ENCODE assay signal across 31 cellular contexts in genomic region chr4:112055100-112055499, GRCh38.
DNase-seq lines count a peak whose midpoint lies in the region; ATAC-seq and TF ChIP-seq lines count a peak whose summit lies in the region.
"Had no signal": no experiment of that assay in that cellular context is flagged by ENCODE, and none has a peak within 500 bp of the region (broad histone marks: within the 10 kb centered on the region; RNA-seq: fewer than 3 reads in every experiment).

No MANE protein-coding gene starts in this region.

- H3K4me3 ChIP-seq in GM23338: no peak overlapping the region
- no peak overlapping the region for H3K4me3 ChIP-seq in endodermal cell (ENCODE audit: low read length)

- H3K9ac ChIP-seq in endodermal cell (ENCODE audit: extremely low read depth, low read length, poor library complexity, severe bottlenecking): no peak overlapping the region
- H3K9ac ChIP-seq: SK-N-SH had no signal

- no peaks in the 10 kb centered on the region for H3K9me3 Mint-ChIP-seq in GM23338
- no peaks in the 10 kb centered on the region for H3K9me3 Mint-ChIP-seq in endodermal cell
- H3K9me3 Mint-ChIP-seq in MCF 10A (ENCODE audit: unreplicated experiment): no peaks in the 10 kb centered on the region
- H3K9me3 Mint-ChIP-seq: CD8-positive, alpha-beta T cell; T-helper 1 cell treated with Interleukin-12 subunit alpha and Interleukin-12 subunit beta and Interleukin-4 antibody, amounts not matched to agents 30 μg/mL and 1 μg/mL, for 36 hours had no signal

- H3K27me3 ChIP-seq in GM23338 (ENCODE audit: insufficient read depth): no peaks in the 10 kb centered on the region
- no peaks in the 10 kb centered on the region for H3K27me3 ChIP-seq in endodermal cell (ENCODE audit: control insufficient read depth, insufficient read depth, low read length, poor library complexity, severe bottlenecking)

- peak; percentile 65 for ATAC-seq in GM23338
- ATAC-seq in HG03432 (IDR thresholded peaks at IDR 0.05; ENCODE audit: unreplicated experiment): peak; percentile 48
- no peak for ATAC-seq in GM18517 (IDR thresholded peaks at IDR 0.05; ENCODE audit: unreplicated experiment)
- no peak for ATAC-seq in HG03354 (IDR thresholded peaks at IDR 0.05; ENCODE audit: poor library complexity, severe bottlenecking, unreplicated experiment)
- ATAC-seq: CD8-positive, alpha-beta T cell; PC-3 had no signal

- no peaks in the 10 kb centered on the region for H3K27me3 Mint-ChIP-seq in GM23338 (ENCODE audit: insufficient read depth, low read depth, poor library complexity)
- H3K27me3 Mint-ChIP-seq in endodermal cell (ENCODE audit: insufficient read depth): no peaks in the 10 kb centered on the region
- H3K27me3 Mint-ChIP-seq in MCF 10A (ENCODE audit: insufficient read depth, unreplicated experiment): no peaks in the 10 kb centered on the region

- H3K36me3 Mint-ChIP-seq in GM23338 (ENCODE audit: low read depth) (no peaks in the 10 kb centered on the region), endodermal cell (ENCODE audit: low read depth) (no peaks in the 10 kb centered on the region), MCF 10A (ENCODE audit: insufficient read depth, unreplicated experiment) (no peaks in the 10 kb centered on the region)
- H3K36me3 Mint-ChIP-seq: CD8-positive, alpha-beta T cell had no signal

- H3K27ac Mint-ChIP-seq in GM23338 (no peak overlapping the region), endodermal cell (no peak overlapping the region), MCF 10A (ENCODE audit: low read depth, unreplicated experiment) (no peak overlapping the region)
- H3K27ac Mint-ChIP-seq: B cell; CD8-positive, alpha-beta T cell; T-helper 1 cell treated with Interleukin-12 subunit alpha and Interleukin-12 subunit beta and Interleukin-4 antibody, amounts not matched to agents 30 μg/mL and 1 μg/mL, for 36 hours had no signal

- H3F3A ChIP-seq in GM23338 (replicated peaks; ENCODE audit: low read depth): no peaks in the 10 kb centered on the region

- POLR2A ChIA-PET in MCF 10A (lab: Yijun Ruan, JAX): no interaction called here

- CTCF ChIA-PET in MCF 10A (lab: Yijun Ruan, JAX): interaction anchor here (1.2 kb wide), 1 partner anchor 414 kb away, joined by 3 read pairs; no protein-coding TSS in a partner anchor

- no peak overlapping the region for H3K27ac ChIP-seq in GM23338 (ENCODE audit: low read depth)
- H3K27ac ChIP-seq in endodermal cell (ENCODE audit: low read depth, low read length): no peak overlapping the region
- H3K27ac ChIP-seq: 22Rv1, C4-2B had no signal

- H3K4me3 Mint-ChIP-seq in GM23338 (no peak overlapping the region), endodermal cell (no peak overlapping the region), MCF 10A (ENCODE audit: unreplicated experiment) (no peak overlapping the region)
- H3K4me3 Mint-ChIP-seq: B cell; CD8-positive, alpha-beta T cell; T-helper 1 cell treated with Interleukin-12 subunit alpha and Interleukin-12 subunit beta and Interleukin-4 antibody, amounts not matched to agents 30 μg/mL and 1 μg/mL, for 36 hours had no signal

- intact Hi-C loops in MCF 10A (cut with micrococcal nuclease): no loop called here

- H3K4me1 ChIP-seq in GM23338 (ENCODE audit: insufficient read depth): peaks cover 8% of the 10 kb centered on the region; the same call in 1 of the 2 replicates
- H3K4me1 ChIP-seq in endodermal cell (ENCODE audit: control insufficient read depth, insufficient read depth, low read length): no peaks in the 10 kb centered on the region
- H3K4me1 ChIP-seq: Caco-2 had no signal

- H3K4me2 ChIP-seq in GM23338: no peak overlapping the region
- H3K4me2 ChIP-seq: SK-N-SH had no signal

- H3K9me2 ChIP-seq in GM23338 (ENCODE audit: insufficient read depth): no peaks in the 10 kb centered on the region
- H3K9me2 ChIP-seq: SK-N-SH had no signal

- H3K4me1 Mint-ChIP-seq in GM23338 (peaks cover 9% of the 10 kb centered on the region), endodermal cell (no peaks in the 10 kb centered on the region), MCF 10A (ENCODE audit: insufficient read depth, unreplicated experiment) (peaks cover 4% of the 10 kb centered on the region)
- H3K4me1 Mint-ChIP-seq: B cell had no signal

- H4K20me1 ChIP-seq in GM23338 (replicated peaks; ENCODE audit: insufficient read depth): no peaks in the 10 kb centered on the region

- no peaks in the 10 kb centered on the region for H3K79me2 ChIP-seq in GM23338 (replicated peaks; ENCODE audit: insufficient read depth)

- no peaks in the 10 kb centered on the region for H3K9me3 ChIP-seq in endodermal cell (ENCODE audit: control insufficient read depth, low read length)
- H3K9me3 ChIP-seq: Caco-2, SK-N-SH had no signal

- BruUV-seq in MCF 10A (replicated peaks; lab: Mats Ljungman, UMichigan): no TSS peak

- H3K36me3 ChIP-seq in GM23338 (ENCODE audit: insufficient read depth) (no peaks in the 10 kb centered on the region), endodermal cell (ENCODE audit: control insufficient read depth, insufficient read depth, low read length) (no peaks in the 10 kb centered on the region)

- TF ChIP-seq CTCF in GM23338 (conservative IDR thresholded peaks at IDR 0.05; ENCODE audit: low read depth in 2 of 2) (no peak), endodermal cell (conservative IDR thresholded peaks at IDR 0.05) (no peak), MCF 10A (IDR thresholded peaks at IDR 0.05; ENCODE audit: unreplicated experiment) (no peak)

- H2AFZ ChIP-seq in GM23338: no peak overlapping the region

- peak; percentile 34 for DNase-seq in ELF-1 (ENCODE audit: low read depth, low spot score)
- peak; percentile 36 for DNase-seq in GM23338 (ENCODE audit: low spot score)
- peak; percentile 66 for DNase-seq in endodermal cell
- no peak for DNase-seq in activated CD8-positive, alpha-beta memory T cell treated with anti-CD3 and anti-CD28 coated beads for 24 hours
- no peak for DNase-seq in MCF 10A (ENCODE audit: unreplicated experiment)
- DNase-seq: Caco-2; CD8-positive, alpha-beta T cell; DMS 273 treated with DMSO at 0.1 percent for 48 hours; DMS79; EL; GF-D8; H7; IMR-90; KG1; NCI-H1048; NCI-H1417 treated with DMSO at 0.1 percent for 48 hours; NCI-H1694 treated with DMSO at 0.1 percent for 48 hours; NCI-H2081 treated with DMSO at 0.1 percent for 48 hours; NCI-H2171 treated with DMSO at 0.1 percent for 48 hours; NCI-H345; NCI-H510A treated with DMSO at 0.1 percent for 48 hours; PC-3; SK-N-SH; SW 1271 had no signal

TF ChIP-seq in GM23338, 12 proteins besides CTCF, POLR2A, EP300 and RAD21 (continues in another document):
- TF ChIP-seq ZNF331 (CRISPR knock-in tag; IDR thresholded peaks at IDR 0.05; ENCODE audit: low read depth): no peak
- TF ChIP-seq EZH2phosphoT487 (IDR thresholded peaks at IDR 0.05; ENCODE audit: unreplicated experiment): no peak
- no peak for TF ChIP-seq ZNF114 (CRISPR knock-in tag; IDR thresholded peaks at IDR 0.05)
- no peak for TF ChIP-seq STAT1 (IDR thresholded peaks at IDR 0.05; ENCODE audit: unreplicated experiment)
- TF ChIP-seq ETS1 (IDR thresholded peaks at IDR 0.05): no peak
- TF ChIP-seq POLR2AphosphoS5 (IDR thresholded peaks at IDR 0.05; ENCODE audit: low read depth): no peak

Comparison
In these comparisons a context has a peak if more than half of its experiments do, and no peak if none do; other contexts are left out.
1. DNase-seq: peak in ELF-1 (single experiment), GM23338 (single experiment) and endodermal cell (single experiment); none in activated CD8-positive, alpha-beta memory T cell treated with anti-CD3 and anti-CD28 coated beads for 24 hours (single experiment) and MCF 10A (single experiment).
2. ATAC-seq: peak in GM23338 (single experiment) and HG03432 (single experiment); none in GM18517 (single experiment) and HG03354 (single experiment).